ENCODE assay signal across 8 cellular contexts in the genomic region with DNA sequence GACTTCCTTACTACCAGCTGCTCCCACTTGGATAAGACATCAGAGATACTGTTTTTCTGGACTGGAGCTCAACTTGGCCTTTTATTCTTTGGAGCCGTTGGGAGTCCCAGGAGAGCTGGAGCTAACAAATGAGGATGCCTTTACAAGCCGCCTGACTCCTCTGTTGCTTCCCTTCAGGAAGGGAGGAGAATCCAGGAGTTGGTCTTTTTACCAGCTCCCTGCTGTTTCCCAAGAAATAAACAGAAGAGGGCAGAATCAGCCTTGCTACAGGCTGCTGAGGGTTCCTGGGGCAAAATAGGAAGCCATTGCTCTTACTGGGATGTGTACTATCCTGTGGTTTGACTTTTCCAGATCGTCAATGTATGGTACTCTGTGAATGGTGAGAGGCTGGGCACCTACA. TPM values are rescaled to one million over a fixed set of nuclear protein-coding genes. Genes with fewer than 3 reads are reported as not detected.
DNase-seq lines count a peak whose midpoint lies in the region; ATAC-seq, FAIRE-seq and TF ChIP-seq lines count a peak whose summit lies in the region.

No MANE protein-coding gene starts in this region.

- H3K4me2 ChIP-seq in keratinocyte (ENCODE audit: control insufficient read depth, extremely low read depth, insufficient read depth, low read depth, low read length): peak overlapping the region; percentile 86

- ATAC-seq in HG03521 (IDR thresholded peaks at IDR 0.05; ENCODE audit: unreplicated experiment): no peak

- peaks cover 13% of the 10 kb centered on the region for H3K36me3 Mint-ChIP-seq in activated naive CD4-positive, alpha-beta T cell treated with anti-CD3 and anti-CD28 coated beads, Interleukin-2, amount 50 U/mL, for 24 hours
- peaks cover 33% of the 10 kb centered on the region for H3K36me3 Mint-ChIP-seq in activated T-helper 1 cell treated with anti-CD3 and anti-CD28 coated beads, Interleukin-12 subunit alpha, Interleukin-12 subunit beta, Interleukin-2, Interleukin-4 antibody, amounts not matched to agents 30 ng/mL and 10 ng/mL and 1 ng/mL, durations not matched to agents 14 hours and 24 hours and 36 hours (ENCODE audit: low read depth)

- no peak overlapping the region for H3K27ac Mint-ChIP-seq in activated naive CD4-positive, alpha-beta T cell treated with anti-CD3 and anti-CD28 coated beads, Interleukin-2, amount 50 U/mL, for 24 hours
- peak overlapping the region; percentile 73 for H3K27ac Mint-ChIP-seq in activated T-helper 1 cell treated with anti-CD3 and anti-CD28 coated beads, Interleukin-12 subunit alpha, Interleukin-12 subunit beta, Interleukin-2, Interleukin-4 antibody, amounts not matched to agents 30 ng/mL and 10 ng/mL and 1 ng/mL, durations not matched to agents 14 hours and 24 hours and 36 hours

- peaks cover 37% of the 10 kb centered on the region for H3K79me2 ChIP-seq in keratinocyte (ENCODE audit: control insufficient read depth, insufficient read depth, low read length)

- H3K4me3 ChIP-seq in keratinocyte (ENCODE audit: control insufficient read depth in 2 of 3, extremely low read depth in 1 of 3, insufficient read depth in 2 of 3, low read depth in 1 of 3, low read length in 3 of 3): no peak overlapping the region
- H3K4me3 ChIP-seq in transverse colon: no peak overlapping the region

- dilution Hi-C loops in keratinocyte (cut with MboI; ENCODE audit: extremely low pct_ligation_motif_present, low sequenced_read_pairs): no loop called here

- H3K9ac ChIP-seq in keratinocyte (ENCODE audit: control insufficient read depth, extremely low read depth, insufficient read depth, low read length): no peak overlapping the region

- peak overlapping the region; percentile 95 for H3K4me3 Mint-ChIP-seq in activated naive CD4-positive, alpha-beta T cell treated with anti-CD3 and anti-CD28 coated beads, Interleukin-2, amount 50 U/mL, for 24 hours
- H3K4me3 Mint-ChIP-seq in activated T-helper 1 cell treated with anti-CD3 and anti-CD28 coated beads, Interleukin-12 subunit alpha, Interleukin-12 subunit beta, Interleukin-2, Interleukin-4 antibody, amounts not matched to agents 30 ng/mL and 10 ng/mL and 1 ng/mL, durations not matched to agents 14 hours and 24 hours and 36 hours: peak overlapping the region; percentile 98

- no peak overlapping the region for H2AFZ ChIP-seq in keratinocyte (ENCODE audit: control insufficient read depth, low read length)

- intact Hi-C loops in activated T-helper 1 cell treated with anti-CD3 and anti-CD28 coated beads, Interleukin-12 subunit alpha, Interleukin-12 subunit beta, Interleukin-2, Interleukin-4 antibody, amounts not matched to agents 30 ng/mL and 10 ng/mL and 1 ng/mL, durations not matched to agents 14 hours and 24 hours and 36 hours (cut with micrococcal nuclease): loop anchor here (2.0 to 10.0 kb wide), 2 partner anchors 51 to 191 kb away; no protein-coding TSS in a partner anchor
- intact Hi-C loops in transverse colon (cut with DNase I; ENCODE audit: low total_unique reads): no loop called here
- intact Hi-C loops in head of caudate nucleus (cut with DNase I): loop anchor here (10.0 kb wide), 1 partner anchor 171 kb away; a partner anchor contains a TSS

- 78% methylated on average over 3 of the region's 3 CpGs; no CpG with 5 or more reads in 1 of the 2 donors for WGBS in transverse colon (ENCODE audit: low coverage in 1 of 2), 2 donors

- H3K4me1 Mint-ChIP-seq in activated naive CD4-positive, alpha-beta T cell treated with anti-CD3 and anti-CD28 coated beads, Interleukin-2, amount 50 U/mL, for 24 hours: peaks cover 46% of the 10 kb centered on the region
- peaks cover 32% of the 10 kb centered on the region for H3K4me1 Mint-ChIP-seq in activated T-helper 1 cell treated with anti-CD3 and anti-CD28 coated beads, Interleukin-12 subunit alpha, Interleukin-12 subunit beta, Interleukin-2, Interleukin-4 antibody, amounts not matched to agents 30 ng/mL and 10 ng/mL and 1 ng/mL, durations not matched to agents 14 hours and 24 hours and 36 hours (ENCODE audit: low read depth)

- H3K4me1 ChIP-seq in keratinocyte (ENCODE audit: control insufficient read depth, extremely low read depth, insufficient read depth, low read length) (peaks cover 21% of the 10 kb centered on the region), transverse colon (peaks cover 20 to 29% (median 24%) of the 10 kb centered on the region in 4 donors)

- TF ChIP-seq CTCF in keratinocyte (optimal IDR thresholded peaks at IDR 0.05 in 1 of 3, IDR thresholded peaks at IDR 0.05 in 1 of 3, conservative IDR thresholded peaks at IDR 0.05 in 1 of 3; ENCODE audit: extremely low read depth in 1 of 3, insufficient read depth in 2 of 3, low read length in 3 of 3) (no peak), transverse colon (IDR thresholded peaks at IDR 0.05) (no peak)

- H3K9me3 ChIP-seq in keratinocyte (ENCODE audit: control insufficient read depth, low read depth, low read length): no peaks in the 10 kb centered on the region
- no peaks in the 10 kb centered on the region for H3K9me3 ChIP-seq in transverse colon

- DNase-seq in activated naive CD4-positive, alpha-beta T cell treated with anti-CD3 and anti-CD28 coated beads, Interleukin-2, amount 50 U/mL, for 16 hours: no peak
- DNase-seq in activated T-helper 1 cell treated with anti-CD3 and anti-CD28 coated beads, Interleukin-12 subunit alpha, Interleukin-12 subunit beta, Interleukin-2, Interleukin-4 antibody, amounts not matched to agents 30 ng/mL and 10 ng/mL and 1 ng/mL, durations not matched to agents 14 hours and 24 hours and 36 hours (ENCODE audit: low spot score): no peak
- DNase-seq in keratinocyte (ENCODE audit: low read depth, low spot score): no peak
- no peak for DNase-seq in transverse colon
- DNase-seq in COLO829 (ENCODE audit: low spot score): no peak
- no peak for DNase-seq in head of caudate nucleus

- H3K27ac ChIP-seq in keratinocyte (ENCODE audit: control insufficient read depth, insufficient read depth, low read length) (peak overlapping the region; percentile 1), transverse colon (peak overlapping the region in 3 of 4 donors; percentile 91 to 93 (median 91))

- no peaks in the 10 kb centered on the region for H3K27me3 ChIP-seq in keratinocyte (ENCODE audit: control insufficient read depth, extremely low read depth, insufficient read depth, low read length)
- no peaks in the 10 kb centered on the region for H3K27me3 ChIP-seq in transverse colon

- FAIRE-seq in keratinocyte (lab: Jason Lieb, UNC): no peak

- no peaks in the 10 kb centered on the region for H4K20me1 ChIP-seq in keratinocyte (ENCODE audit: control insufficient read depth, extremely low read depth, insufficient read depth, low read length)

- TF ChIP-seq POLR2A in transverse colon (IDR thresholded peaks at IDR 0.05): no peak

- no peaks in the 10 kb centered on the region for H3K9me3 Mint-ChIP-seq in activated naive CD4-positive, alpha-beta T cell treated with anti-CD3 and anti-CD28 coated beads, Interleukin-2, amount 50 U/mL, for 24 hours
- no peaks in the 10 kb centered on the region for H3K9me3 Mint-ChIP-seq in activated T-helper 1 cell treated with anti-CD3 and anti-CD28 coated beads, Interleukin-12 subunit alpha, Interleukin-12 subunit beta, Interleukin-2, Interleukin-4 antibody, amounts not matched to agents 30 ng/mL and 10 ng/mL and 1 ng/mL, durations not matched to agents 14 hours and 24 hours and 36 hours

- no peaks in the 10 kb centered on the region for H3K27me3 Mint-ChIP-seq in activated naive CD4-positive, alpha-beta T cell treated with anti-CD3 and anti-CD28 coated beads, Interleukin-2, amount 50 U/mL, for 24 hours
- no peaks in the 10 kb centered on the region for H3K27me3 Mint-ChIP-seq in activated T-helper 1 cell treated with anti-CD3 and anti-CD28 coated beads, Interleukin-12 subunit alpha, Interleukin-12 subunit beta, Interleukin-2, Interleukin-4 antibody, amounts not matched to agents 30 ng/mL and 10 ng/mL and 1 ng/mL, durations not matched to agents 14 hours and 24 hours and 36 hours (ENCODE audit: insufficient read depth)

- in situ Hi-C loops in transverse colon (cut with MboI; ENCODE audit: low pct_ligation_motif_present in 1 of 4, low pct_unique_long_range_greater_than_20kb in 1 of 4, low sequenced_read_pairs in 3 of 4): loop anchor here in 1 of 4 donors (25.0 kb wide), 1 partner anchor 164 kb away; a partner anchor contains a TSS

- no peaks in the 10 kb centered on the region for H3K9me1 ChIP-seq in keratinocyte (ENCODE audit: control insufficient read depth, extremely low read depth, insufficient read depth, low read length)

- H3K36me3 ChIP-seq in keratinocyte (ENCODE audit: control insufficient read depth in 2 of 2, extremely low read depth in 1 of 2, insufficient read depth in 2 of 2, low read length in 2 of 2) (peaks cover 22 to 33% of the 10 kb centered on the region in 2 experiments), transverse colon (peaks cover 0 to 23% (median 9%) of the 10 kb centered on the region in 4 donors)

- no peak for TF ChIP-seq EP300 in transverse colon (IDR thresholded peaks at IDR 0.05; ENCODE audit: low read depth)

RNA-seq across cellular contexts. Expression of a gene that starts 1.5 kb away (rescaled TPM):
- 297 TPM in 2 replicates for total RNA-seq in activated T-helper 1 cell treated with anti-CD3 and anti-CD28 coated beads, Interleukin-12 subunit alpha, Interleukin-12 subunit beta, Interleukin-2, Interleukin-4 antibody, amounts not matched to agents 30 ng/mL and 10 ng/mL and 1 ng/mL, durations not matched to agents 14 hours and 24 hours and 36 hours
- 319 to 655 TPM (median 388 TPM) in 3 replicates for polyA plus RNA-seq in keratinocyte
- polyA plus RNA-seq in keratinocyte (2011; ENCODE audit: low read depth): 987 TPM
- 458 and 512 TPM in 2 replicates for polyA plus RNA-seq in keratinocyte (2011; cell fraction: cytosol; rRNA removed)
- 198 and 213 TPM in 2 replicates for polyA plus RNA-seq in keratinocyte (2011; cell fraction: nucleus; rRNA removed)
- 223 and 320 TPM in 2 replicates for polyA plus RNA-seq in keratinocyte (2012; ENCODE audit: low replicate concordance)
- 431 to 641 TPM (median 535 TPM) in 3 replicates for polyA minus RNA-seq in keratinocyte
- polyA minus RNA-seq in keratinocyte (2011; cell fraction: cytosol; rRNA and poly(A)+ RNA removed): 186 TPM
- polyA minus RNA-seq in keratinocyte (2011; cell fraction: nucleus; rRNA and poly(A)+ RNA removed): 82.8 and 99.2 TPM in 2 replicates
- 100 to 1,000 TPM in 3 of 4 donors, 10 to 100 TPM in 1; 43.8 to 122 (median 114) TPM for total RNA-seq in transverse colon

RNA-seq across cellular contexts. Expression of a gene that starts 1.5 kb away (rescaled TPM):
- 13.5 and 15.0 TPM in 2 replicates for total RNA-seq in activated T-helper 1 cell treated with anti-CD3 and anti-CD28 coated beads, Interleukin-12 subunit alpha, Interleukin-12 subunit beta, Interleukin-2, Interleukin-4 antibody, amounts not matched to agents 30 ng/mL and 10 ng/mL and 1 ng/mL, durations not matched to agents 14 hours and 24 hours and 36 hours
- 14.4 to 20.1 TPM (median 16.9 TPM) in 3 replicates for polyA plus RNA-seq in keratinocyte
- polyA plus RNA-seq in keratinocyte (2011; ENCODE audit: low read depth): 5.4 TPM
- polyA plus RNA-seq in keratinocyte (2011; cell fraction: cytosol; rRNA removed): 10.2 and 12.5 TPM in 2 replicates
- 49.0 and 52.4 TPM in 2 replicates for polyA plus RNA-seq in keratinocyte (2011; cell fraction: nucleus; rRNA removed)
- polyA plus RNA-seq in keratinocyte (2012; ENCODE audit: low replicate concordance): 8.1 and 16.7 TPM in 2 replicates
- polyA minus RNA-seq in keratinocyte: 15.2 to 20.5 TPM (median 19.9 TPM) in 3 replicates
- 4.2 TPM for polyA minus RNA-seq in keratinocyte (2011; cell fraction: cytosol; rRNA and poly(A)+ RNA removed)
- polyA minus RNA-seq in keratinocyte (2011; cell fraction: nucleus; rRNA and poly(A)+ RNA removed): 16.4 and 17.4 TPM in 2 replicates
- total RNA-seq in transverse colon: 100 to 1,000 TPM in 1 of 4 donors, 10 to 100 TPM in 3; 16.5 to 166 (median 22.7) TPM

RNA-seq across cellular contexts. Expression of a gene that starts 14.8 kb away (rescaled TPM):
- total RNA-seq in activated T-helper 1 cell treated with anti-CD3 and anti-CD28 coated beads, Interleukin-12 subunit alpha, Interleukin-12 subunit beta, Interleukin-2, Interleukin-4 antibody, amounts not matched to agents 30 ng/mL and 10 ng/mL and 1 ng/mL, durations not matched to agents 14 hours and 24 hours and 36 hours: 0.15 TPM in 1 of 2 replicates, not detected in the other
- polyA plus RNA-seq in keratinocyte: not detected in 3 replicates
- not detected for polyA plus RNA-seq in keratinocyte (2011; ENCODE audit: low read depth)
- not detected in 2 replicates for polyA plus RNA-seq in keratinocyte (2011; cell fraction: cytosol; rRNA removed)
- not detected in 2 replicates for polyA plus RNA-seq in keratinocyte (2011; cell fraction: nucleus; rRNA removed)
- not detected in 2 replicates for polyA plus RNA-seq in keratinocyte (2012; ENCODE audit: low replicate concordance)
- polyA minus RNA-seq in keratinocyte: not detected in 3 replicates
- polyA minus RNA-seq in keratinocyte (2011; cell fraction: cytosol; rRNA and poly(A)+ RNA removed): not detected
- not detected in 2 replicates for polyA minus RNA-seq in keratinocyte (2011; cell fraction: nucleus; rRNA and poly(A)+ RNA removed)
- total RNA-seq in transverse colon: not detected

RNA-seq across cellular contexts. Expression of a gene that starts 18.2 kb away (rescaled TPM):
- total RNA-seq in activated T-helper 1 cell treated with anti-CD3 and anti-CD28 coated beads, Interleukin-12 subunit alpha, Interleukin-12 subunit beta, Interleukin-2, Interleukin-4 antibody, amounts not matched to agents 30 ng/mL and 10 ng/mL and 1 ng/mL, durations not matched to agents 14 hours and 24 hours and 36 hours: 5.7 and 6.0 TPM in 2 replicates
- polyA plus RNA-seq in keratinocyte: 1.2 to 2.3 TPM (median 1.5 TPM) in 3 replicates
- 1.1 TPM for polyA plus RNA-seq in keratinocyte (2011; ENCODE audit: low read depth)
- 0.89 and 0.90 TPM in 2 replicates for polyA plus RNA-seq in keratinocyte (2011; cell fraction: cytosol; rRNA removed)
- 1.2 and 1.3 TPM in 2 replicates for polyA plus RNA-seq in keratinocyte (2011; cell fraction: nucleus; rRNA removed)
- 1.7 TPM in 2 replicates for polyA plus RNA-seq in keratinocyte (2012; ENCODE audit: low replicate concordance)
- 0.59 to 2.0 TPM (median 0.75 TPM) in 3 replicates for polyA minus RNA-seq in keratinocyte
- not detected for polyA minus RNA-seq in keratinocyte (2011; cell fraction: cytosol; rRNA and poly(A)+ RNA removed)
- polyA minus RNA-seq in keratinocyte (2011; cell fraction: nucleus; rRNA and poly(A)+ RNA removed): 0.62 and 0.63 TPM in 2 replicates
- total RNA-seq in transverse colon: 1 to 10 TPM in 2 of 4 donors, under 1 TPM in 1, not detected in 1; 1.00 to 2.0 (median 1.9) TPM

RNA-seq across cellular contexts. Expression of a gene that starts 23.3 kb away (rescaled TPM):
- 28.2 and 32.6 TPM in 2 replicates for total RNA-seq in activated T-helper 1 cell treated with anti-CD3 and anti-CD28 coated beads, Interleukin-12 subunit alpha, Interleukin-12 subunit beta, Interleukin-2, Interleukin-4 antibody, amounts not matched to agents 30 ng/mL and 10 ng/mL and 1 ng/mL, durations not matched to agents 14 hours and 24 hours and 36 hours
- 3.6 to 4.5 TPM (median 3.8 TPM) in 3 replicates for polyA plus RNA-seq in keratinocyte
- 0.74 TPM for polyA plus RNA-seq in keratinocyte (2011; ENCODE audit: low read depth)
- 1.8 and 4.2 TPM in 2 replicates for polyA plus RNA-seq in keratinocyte (2011; cell fraction: cytosol; rRNA removed)
- polyA plus RNA-seq in keratinocyte (2011; cell fraction: nucleus; rRNA removed): 1.6 and 1.8 TPM in 2 replicates
- polyA plus RNA-seq in keratinocyte (2012; ENCODE audit: low replicate concordance): 4.4 and 7.5 TPM in 2 replicates
- polyA minus RNA-seq in keratinocyte: 1.0 to 2.3 TPM (median 1.2 TPM) in 3 replicates
- polyA minus RNA-seq in keratinocyte (2011; cell fraction: cytosol; rRNA and poly(A)+ RNA removed): 2.3 TPM
- polyA minus RNA-seq in keratinocyte (2011; cell fraction: nucleus; rRNA and poly(A)+ RNA removed): 0.95 and 1.7 TPM in 2 replicates
- total RNA-seq in transverse colon: 1 to 10 TPM in 3 of 4 donors, not detected in 1; 1.2 to 4.0 (median 2.7) TPM
